Comparison of ENCODE assay signal across 8 cellular contexts in the genomic region with DNA sequence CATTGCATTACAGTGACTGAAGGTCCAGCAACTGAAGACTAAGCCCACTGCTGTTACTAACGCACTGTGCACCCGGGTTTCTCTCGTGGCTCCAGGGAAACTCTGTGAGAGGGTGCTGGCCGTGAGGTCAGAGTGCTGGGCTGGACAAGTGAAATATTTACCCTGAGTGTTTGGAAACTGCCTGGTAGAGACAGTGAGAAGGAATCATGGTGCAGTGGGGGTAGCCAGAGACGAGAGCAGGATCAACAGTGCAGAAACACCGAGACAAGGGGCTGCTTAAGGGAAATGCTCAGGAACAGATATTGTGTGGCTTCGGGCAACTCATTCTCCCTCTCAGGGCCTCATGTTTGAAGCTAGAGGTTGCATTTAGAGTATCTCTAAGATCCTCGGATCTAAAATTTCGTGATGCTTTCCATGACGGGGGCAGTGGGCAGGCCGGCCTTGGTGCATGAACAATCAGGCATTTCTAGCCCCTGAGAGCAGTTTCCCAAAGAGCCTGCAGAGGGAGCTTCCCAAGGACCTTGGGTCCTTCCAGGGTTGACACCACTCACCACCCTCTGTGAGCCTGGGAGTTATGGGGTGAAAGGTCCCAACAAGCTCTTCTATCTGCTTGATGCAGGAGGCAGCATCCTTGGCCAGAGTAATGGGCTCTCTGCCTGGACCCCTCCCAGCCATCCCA. TPM values are rescaled to one million over a fixed set of nuclear protein-coding genes. Genes with fewer than 3 reads are reported as not detected.
DNase-seq lines count a peak whose midpoint lies in the region; ATAC-seq and TF ChIP-seq lines count a peak whose summit lies in the region.

No MANE protein-coding gene starts in this region.

- peaks cover 7% of the 10 kb centered on the region for H3K4me1 Mint-ChIP-seq in HFFc6 (ENCODE audit: low read depth)
- peaks cover 96% of the 10 kb centered on the region for H3K4me1 Mint-ChIP-seq in activated CD4-positive, alpha-beta memory T cell treated with anti-CD3 and anti-CD28 coated beads, Interleukin-2, amount 10 ng/mL, durations not matched to agents 7 days and 5 days
- H3K4me1 Mint-ChIP-seq in stimulated activated effector memory CD8-positive, alpha-beta T cell treated with anti-CD3 and anti-CD28 coated beads, Interleukin-12 subunit alpha, Interleukin-12 subunit beta, amount 100 ng/mL, for 72 hours, result peaks cover 97% of the 10 kb centered on the region

- POLR2A ChIA-PET in activated CD4-positive, alpha-beta memory T cell treated with anti-CD3 and anti-CD28 coated beads, Interleukin-2, amount 10 ng/mL, durations not matched to agents 7 days and 5 days (lab: Charles Lee), result interaction anchor here (0.8 to 18.8 kb wide), 19 partner anchors 8 to 388 kb away, joined by 3 to 1051 read pairs (median 11); a partner anchor contains a TSS

- H3K9me3 Mint-ChIP-seq in HFFc6, result no peaks in the 10 kb centered on the region; the same call in 1 of the 2 replicates
- H3K9me3 Mint-ChIP-seq in activated CD4-positive, alpha-beta memory T cell treated with anti-CD3 and anti-CD28 coated beads, Interleukin-2, amount 10 ng/mL, durations not matched to agents 7 days and 5 days, result no peaks in the 10 kb centered on the region
- H3K9me3 Mint-ChIP-seq in stimulated activated effector memory CD8-positive, alpha-beta T cell treated with anti-CD3 and anti-CD28 coated beads, Interleukin-12 subunit alpha, Interleukin-12 subunit beta, amount 100 ng/mL, for 72 hours, result no peaks in the 10 kb centered on the region

- H3K27ac ChIP-seq in C4-2B, result no peak overlapping the region
- H3K27ac ChIP-seq in foreskin keratinocyte, result no peak overlapping the region

- DNase-seq in HFFc6 (no peak), foreskin keratinocyte (no peak), NCI-H2196 (lab: John Stamatoyannopoulos, UW; ENCODE audit: unreplicated experiment) (no peak)
- DNase-seq in activated CD4-positive, alpha-beta memory T cell treated with anti-CD3 and anti-CD28 coated beads, Interleukin-2, amount 10 ng/mL, durations not matched to agents 7 days and 5 days, result peak; percentile 67
- peak in 1 of 2 donors; percentile 83 for DNase-seq in stimulated activated effector memory CD8-positive, alpha-beta T cell treated with anti-CD3 and anti-CD28 coated beads, Interleukin-12 subunit alpha, Interleukin-12 subunit beta, amount 100 ng/mL, for 72 hours (ENCODE audit: low spot score in 2 of 2)

- ATAC-seq in foreskin keratinocyte, result peak; percentile 46
- peak; percentile 24 for ATAC-seq in stimulated activated effector memory CD8-positive, alpha-beta T cell treated with anti-CD3 and anti-CD28 coated beads, Interleukin-12 subunit alpha, Interleukin-12 subunit beta, amount 100 ng/mL, for 72 hours
- no peak for ATAC-seq in GM19455 (IDR thresholded peaks at IDR 0.05; ENCODE audit: unreplicated experiment)
- no peak for ATAC-seq in GM18858 (IDR thresholded peaks at IDR 0.05; ENCODE audit: unreplicated experiment)

- peak; percentile 60 for TF ChIP-seq CTCF in C4-2B (conservative IDR thresholded peaks at IDR 0.05)
- TF ChIP-seq CTCF in HFFc6 (IDR thresholded peaks at IDR 0.05), result peak; percentile 61
- peak; percentile 59 for TF ChIP-seq CTCF in foreskin keratinocyte (conservative IDR thresholded peaks at IDR 0.05)

- no peak overlapping the region for H3K27ac Mint-ChIP-seq in HFFc6
- peak overlapping the region; percentile 99 for H3K27ac Mint-ChIP-seq in activated CD4-positive, alpha-beta memory T cell treated with anti-CD3 and anti-CD28 coated beads, Interleukin-2, amount 10 ng/mL, durations not matched to agents 7 days and 5 days
- peak overlapping the region; percentile 99 for H3K27ac Mint-ChIP-seq in stimulated activated effector memory CD8-positive, alpha-beta T cell treated with anti-CD3 and anti-CD28 coated beads, Interleukin-12 subunit alpha, Interleukin-12 subunit beta, amount 100 ng/mL, for 72 hours

- no peak overlapping the region for H3K4me3 Mint-ChIP-seq in HFFc6
- H3K4me3 Mint-ChIP-seq in activated CD4-positive, alpha-beta memory T cell treated with anti-CD3 and anti-CD28 coated beads, Interleukin-2, amount 10 ng/mL, durations not matched to agents 7 days and 5 days, result peak overlapping the region; percentile 78
- H3K4me3 Mint-ChIP-seq in stimulated activated effector memory CD8-positive, alpha-beta T cell treated with anti-CD3 and anti-CD28 coated beads, Interleukin-12 subunit alpha, Interleukin-12 subunit beta, amount 100 ng/mL, for 72 hours, result peak overlapping the region; percentile 93

- 0 out of 2 replicates have a peak, but pooled peaks cover 5% of the 10 kb centered on the region for H3K36me3 Mint-ChIP-seq in HFFc6 (ENCODE audit: low read depth)
- H3K36me3 Mint-ChIP-seq in activated CD4-positive, alpha-beta memory T cell treated with anti-CD3 and anti-CD28 coated beads, Interleukin-2, amount 10 ng/mL, durations not matched to agents 7 days and 5 days (ENCODE audit: low read depth), result peaks cover 99% of the 10 kb centered on the region
- peaks cover 100% of the 10 kb centered on the region for H3K36me3 Mint-ChIP-seq in stimulated activated effector memory CD8-positive, alpha-beta T cell treated with anti-CD3 and anti-CD28 coated beads, Interleukin-12 subunit alpha, Interleukin-12 subunit beta, amount 100 ng/mL, for 72 hours

- no peaks in the 10 kb centered on the region for H3K27me3 ChIP-seq in foreskin keratinocyte

- no peaks in the 10 kb centered on the region for H3K4me1 ChIP-seq in foreskin keratinocyte

- peaks cover 17% of the 10 kb centered on the region for H3K27me3 Mint-ChIP-seq in HFFc6 (ENCODE audit: insufficient read depth)
- no peaks in the 10 kb centered on the region for H3K27me3 Mint-ChIP-seq in activated CD4-positive, alpha-beta memory T cell treated with anti-CD3 and anti-CD28 coated beads, Interleukin-2, amount 10 ng/mL, durations not matched to agents 7 days and 5 days

- CTCF ChIA-PET in activated CD4-positive, alpha-beta memory T cell treated with anti-CD3 and anti-CD28 coated beads, Interleukin-2, amount 10 ng/mL, durations not matched to agents 7 days and 5 days (lab: Charles Lee), result interaction anchor here (0.6 to 12.6 kb wide), 23 partner anchors 9 to 296 kb away, joined by 3 to 139 read pairs (median 5); a partner anchor contains a TSS

RNA-seq across cellular contexts. Expression of a gene that starts 9.7 kb away (rescaled TPM):
- not detected for total RNA-seq in HFFc6 (2021; fragmentation: NEBNext Ultra II Directional; extraction: Animal tissue kit (Norgen Biotek cat#: 25700))
- total RNA-seq in activated CD4-positive, alpha-beta memory T cell treated with anti-CD3 and anti-CD28 coated beads, Interleukin-2, amount 10 ng/mL, durations not matched to agents 7 days and 5 days, result 100 to 1,000 TPM; 329 to 340 TPM
- not detected in 2 replicates for total RNA-seq in foreskin keratinocyte
- not detected in 2 replicates for polyA plus RNA-seq in foreskin keratinocyte

Comparison
In these comparisons a context has a peak if more than half of its experiments do, and no peak if none do; other contexts are left out.
1. ATAC-seq: peak in foreskin keratinocyte (single experiment) and stimulated activated effector memory CD8-positive, alpha-beta T cell treated with anti-CD3 and anti-CD28 coated beads, Interleukin-12 subunit alpha, Interleukin-12 subunit beta, amount 100 ng/mL, for 72 hours (single experiment); none in GM19455 (single experiment) and GM18858 (single experiment).
2. RNA of a gene that starts 9.7 kb away (total RNA-seq): 329 to 340 TPM in activated CD4-positive, alpha-beta memory T cell treated with anti-CD3 and anti-CD28 coated beads, Interleukin-2, amount 10 ng/mL, durations not matched to agents 7 days and 5 days; not detected in HFFc6 and not detected in foreskin keratinocyte; every median in the first group is over 100 times any median in the second.
3. Peak in every context shown above with its lines, with median percentiles within 50 percentile points of each other: CTCF ChIP-seq.